Comparison of ENCODE assay signal across 9 cellular contexts in the genomic region with DNA sequence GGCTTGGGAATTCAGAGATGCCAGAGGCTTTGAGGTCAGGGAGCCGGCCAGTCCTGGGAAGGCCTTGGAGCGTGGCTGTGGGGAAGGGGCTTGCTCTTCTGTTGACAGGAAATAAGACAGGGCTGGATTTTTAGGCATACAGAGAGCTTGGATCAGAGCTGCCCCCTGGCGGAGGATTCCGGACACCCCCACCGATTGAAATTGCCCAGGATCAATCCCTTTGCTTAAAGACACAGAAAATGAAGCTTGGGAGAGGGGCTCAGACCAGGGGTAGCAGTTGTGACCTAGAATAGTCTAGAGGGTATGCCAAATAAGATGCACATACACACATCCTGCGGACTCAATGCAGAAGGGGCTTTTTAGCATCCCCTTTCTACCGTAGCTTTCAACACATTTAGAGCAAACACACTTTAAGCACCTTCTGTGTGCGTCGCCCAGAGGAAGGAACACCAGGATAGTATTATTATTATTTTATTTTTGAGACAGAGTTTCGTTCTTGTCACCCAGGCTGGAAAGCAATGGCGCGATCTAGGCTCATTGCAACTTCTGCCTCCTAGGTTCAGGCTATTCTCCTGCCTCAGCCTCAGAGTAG. TPM values are rescaled to one million over a fixed set of nuclear protein-coding genes. Genes with fewer than 3 reads are reported as not detected.
DNase-seq lines count a peak whose midpoint lies in the region; ATAC-seq and TF ChIP-seq lines count a peak whose summit lies in the region.
"Had no signal": no experiment of that assay in that cellular context is flagged by ENCODE, and none has a peak within 500 bp of the region (broad histone marks: within the 10 kb centered on the region; RNA-seq: fewer than 3 reads in every experiment).

No MANE protein-coding gene starts in this region.

- H3K27ac ChIP-seq in gastrocnemius medialis = no peak overlapping the region

- no peak for TF ChIP-seq POLR2A in gastrocnemius medialis (IDR thresholded peaks at IDR 0.05)

- TF ChIP-seq CTCF in CD14-positive monocyte (IDR thresholded peaks at IDR 0.05) (peak; percentile 92), HFF-Myc (IDR thresholded peaks at IDR 0.05; ENCODE audit: low read depth, low read length, missing control alignments) (peak; percentile 91), foreskin fibroblast (IDR thresholded peaks at IDR 0.05; ENCODE audit: low read depth, low read length) (peak; percentile 87), gastrocnemius medialis (IDR thresholded peaks at IDR 0.05 in 4 of 5, conservative IDR thresholded peaks at IDR 0.05 in 1 of 5) (peak; percentile 14 to 62 (median 51))

- intact Hi-C loops in CD14-positive monocyte (cut with micrococcal nuclease) = loop anchor here in 1 of 2 donors (2.0 to 5.0 kb wide), 2 partner anchors 13 to 277 kb away; no protein-coding TSS in a partner anchor
- intact Hi-C loops in gastrocnemius medialis (cut with DNase I; ENCODE audit: low total_unique reads) = no loop called here

- H3K36me3 ChIP-seq in gastrocnemius medialis = no peaks in the 10 kb centered on the region

- no peaks in the 10 kb centered on the region for H3K9me3 ChIP-seq in gastrocnemius medialis

- no peak for ATAC-seq in gastrocnemius medialis
- no peak for ATAC-seq in HG02678 (IDR thresholded peaks at IDR 0.05; ENCODE audit: unreplicated experiment)
- ATAC-seq in HG03135 (IDR thresholded peaks at IDR 0.05; ENCODE audit: unreplicated experiment) = no peak

- H3K9me3 Mint-ChIP-seq in CD14-positive monocyte = peaks cover 0 to 8% (median 1%) of the 10 kb centered on the region in 7 donors

- H3K4me3 ChIP-seq in HFF-Myc (replicated peaks; ENCODE audit: low read depth, low read length) (no peak overlapping the region), foreskin fibroblast (ENCODE audit: low read depth in 1 of 2, low read length in 2 of 2) (no peak overlapping the region), gastrocnemius medialis (no peak overlapping the region)

- H3K4me1 ChIP-seq in gastrocnemius medialis = peaks cover 26 to 30% of the 10 kb centered on the region in 2 donors

- in situ Hi-C loops in gastrocnemius medialis (cut with MboI; ENCODE audit: low sequenced_read_pairs in 4 of 4) = no loop called here

- peaks cover 14 to 24% (median 16%) of the 10 kb centered on the region in 3 donors for H3K27me3 ChIP-seq in gastrocnemius medialis

- DNase-seq in CD14-positive monocyte (ENCODE audit: low spot score) (no peak), HFF-Myc (ENCODE audit: extremely low read depth, low read depth) (no peak), RPMI7951 (ENCODE audit: low read depth) (peak; percentile 46), foreskin fibroblast (peak; percentile 37 to 78), gastrocnemius medialis (no peak)
- peak; percentile 54 to 56 for DNase-seq in activated T-helper 1 cell treated with anti-CD3 and anti-CD28 coated beads, Interleukin-2, amount 50 U/mL, for 16 hours (ENCODE audit: low read depth in 1 of 2, low spot score in 1 of 2)

- peak overlapping the region in 1 of 2 donors; percentile 39 for H3K4me3 Mint-ChIP-seq in CD14-positive monocyte

- peaks cover 14 to 16% of the 10 kb centered on the region in 2 donors for H3K36me3 Mint-ChIP-seq in CD14-positive monocyte

- H3K4me1 Mint-ChIP-seq in CD14-positive monocyte = peaks cover 66% of the 10 kb centered on the region

- peaks cover 15 to 24% (median 21%) of the 10 kb centered on the region in 3 donors for H3K27me3 Mint-ChIP-seq in CD14-positive monocyte (ENCODE audit: low read depth in 3 of 3)

- peak overlapping the region; percentile 89 to 96 (median 93) for H3K27ac Mint-ChIP-seq in CD14-positive monocyte

RNA-seq across cellular contexts. Expression of gene NTMT1, which starts 1.7 kb away (rescaled TPM):
- 10 to 100 TPM; 28.2 to 43.9 TPM for polyA plus RNA-seq in CD14-positive monocyte
- 39.2 and 40.6 TPM in 2 replicates for total RNA-seq in RPMI7951 (2014; rRNA removed; shearing (Covaris generic))
- 10 to 100 TPM; 37.8 to 82.1 (median 48.1) TPM for total RNA-seq in gastrocnemius medialis

RNA-seq across cellular contexts. Expression of gene C9orf50, which starts 3.4 kb away (rescaled TPM):
- not detected for polyA plus RNA-seq in CD14-positive monocyte
- total RNA-seq in RPMI7951 (2014; rRNA removed; shearing (Covaris generic)) = not detected in 2 replicates
- total RNA-seq in gastrocnemius medialis = not detected
- total RNA-seq: LHCN-M2 had no signal

RNA-seq across cellular contexts. Expression of gene ASB6, which starts 17.7 kb away (rescaled TPM):
- polyA plus RNA-seq in CD14-positive monocyte = 10 to 100 TPM in 1 of 2 donors, 1 to 10 TPM in 1; 8.1 to 10.1 TPM
- 10.3 and 12.2 TPM in 2 replicates for total RNA-seq in RPMI7951 (2014; rRNA removed; shearing (Covaris generic))
- 10 to 100 TPM; 14.4 to 24.0 (median 19.4) TPM for total RNA-seq in gastrocnemius medialis

RNA-seq across cellular contexts. Expression of gene PRRX2, which starts 41.2 kb away (rescaled TPM):
- polyA plus RNA-seq in CD14-positive monocyte = not detected
- not detected in 2 replicates for total RNA-seq in RPMI7951 (2014; rRNA removed; shearing (Covaris generic))
- 1 to 10 TPM in 2 of 4 donors, under 1 TPM in 1, not detected in 1; 0.75 to 1.7 (median 1.6) TPM for total RNA-seq in gastrocnemius medialis
- total RNA-seq: LHCN-M2 had no signal

Comparison
In these comparisons a context has a peak if more than half of its experiments do, and no peak if none do; other contexts are left out.
1. DNase-seq: peak in RPMI7951 (single experiment), activated T-helper 1 cell treated with anti-CD3 and anti-CD28 coated beads, Interleukin-2, amount 50 U/mL, for 16 hours (2 of 2) and foreskin fibroblast (2 of 2); none in CD14-positive monocyte (single experiment), HFF-Myc (single experiment) and gastrocnemius medialis (0 of 2).
2. Peak in every context shown above with its lines, with median percentiles within 50 percentile points of each other: CTCF ChIP-seq.